9 cellular contexts compared by ENCODE assay signal in genomic region chr1:156284112-156284511, GRCh38. TPM values are rescaled to one million over a fixed set of nuclear protein-coding genes. Genes with fewer than 3 reads are reported as not detected.
DNase-seq lines count a peak whose midpoint lies in the region; ATAC-seq and TF ChIP-seq lines count a peak whose summit lies in the region.
"Had no signal": no experiment of that assay in that cellular context is flagged by ENCODE, and none has a peak within 500 bp of the region (broad histone marks: within the 10 kb centered on the region; RNA-seq: fewer than 3 reads in every experiment).

TMEM79 (plus strand) TSS chr1:156284325; CDS start chr1:156285227, 902 bp downstream.

- H3K4me1 ChIP-seq in adipocyte (ENCODE audit: control insufficient read depth, insufficient read depth, low read length) (peaks cover 27% of the 10 kb centered on the region), left lung (peaks cover 16 to 36% of the 10 kb centered on the region in 2 donors), thyroid gland (peaks cover 16 to 21% of the 10 kb centered on the region in 2 donors)

- peak within 1 kb of the TSS; percentile 88 for H3K9ac ChIP-seq in adipocyte (ENCODE audit: low read length)

- WGBS in thyroid gland, 2 donors: 57 to 62% methylated on average over 7 of the region's 7 CpGs

- H3K36me3 Mint-ChIP-seq in activated T-cell treated with anti-CD3 and anti-CD28 coated beads, Interleukin-2, amount 50 U/mL, for 24 hours (ENCODE audit: low read depth): peaks cover 71% of the 10 kb centered on the region

- H3K36me3 ChIP-seq in adipocyte (ENCODE audit: control insufficient read depth, insufficient read depth, low read length, severe bottlenecking) (peaks cover 3% of the 10 kb centered on the region), left lung (peaks cover 0 to 22% of the 10 kb centered on the region in 2 donors), thyroid gland (no peaks in the 10 kb centered on the region)

- no peaks in the 10 kb centered on the region for H3K27me3 Mint-ChIP-seq in activated T-cell treated with anti-CD3 and anti-CD28 coated beads, Interleukin-2, amount 50 U/mL, for 24 hours

- TF ChIP-seq CTCF in left lung (IDR thresholded peaks at IDR 0.05): no peak
- no peak for TF ChIP-seq CTCF in thyroid gland (IDR thresholded peaks at IDR 0.05)

- intact Hi-C loops in left lung (cut with DNase I) (no loop called here), thyroid gland (cut with DNase I) (no loop called here)

- peaks cover 39% of the 10 kb centered on the region for H3K4me1 Mint-ChIP-seq in activated T-cell treated with anti-CD3 and anti-CD28 coated beads, Interleukin-2, amount 50 U/mL, for 24 hours (ENCODE audit: low read depth)

- H3K27me3 ChIP-seq in adipocyte (replicated peaks; ENCODE audit: control insufficient read depth, insufficient read depth, low read length): no peaks in the 10 kb centered on the region
- H3K27me3 ChIP-seq in left lung: no peaks in the 10 kb centered on the region
- no peaks in the 10 kb centered on the region for H3K27me3 ChIP-seq in thyroid gland

- H3K4me3 Mint-ChIP-seq in activated T-cell treated with anti-CD3 and anti-CD28 coated beads, Interleukin-2, amount 50 U/mL, for 24 hours: peak within 1 kb of the TSS; percentile 88

- peak within 1 kb of the TSS; percentile 94 for H3K27ac Mint-ChIP-seq in activated T-cell treated with anti-CD3 and anti-CD28 coated beads, Interleukin-2, amount 50 U/mL, for 24 hours

- DNase-seq in activated T-cell treated with anti-CD3 and anti-CD28 coated beads, Interleukin-2, amount 50 U/mL, for 24 hours: no peak
- no peak for DNase-seq in activated T-cell treated with anti-CD3 and anti-CD28 coated beads, Interleukin-2, amount 50 U/mL, for 1 hour
- DNase-seq in adipocyte (ENCODE audit: low read depth) (no peak), left lung (no peak), thyroid gland (no peak), dedifferentiated amniotic fluid mesenchymal stem cell (ENCODE audit: extremely low spot score) (no peak)
- DNase-seq: SHP77 treated with DMSO at 0.1 percent for 48 hours had no signal

- ATAC-seq in left lung (no peak), GM21786 (IDR thresholded peaks at IDR 0.05; ENCODE audit: unreplicated experiment) (no peak), GM18505 (IDR thresholded peaks at IDR 0.05; ENCODE audit: unreplicated experiment) (no peak)

- no peaks in the 10 kb centered on the region for H3K9me3 Mint-ChIP-seq in activated T-cell treated with anti-CD3 and anti-CD28 coated beads, Interleukin-2, amount 50 U/mL, for 24 hours

- peak within 1 kb of the TSS; percentile 96 for H3K4me3 ChIP-seq in adipocyte (ENCODE audit: low read length)
- peak within 1 kb of the TSS; percentile 81 to 83 for H3K4me3 ChIP-seq in left lung
- H3K4me3 ChIP-seq in thyroid gland (replicated peaks in 1 of 3): peak within 1 kb of the TSS; percentile 33 to 94 (median 54)

- H3K9me3 ChIP-seq in adipocyte (ENCODE audit: control insufficient read depth, low read length) (no peaks in the 10 kb centered on the region), left lung (no peaks in the 10 kb centered on the region), thyroid gland (no peaks in the 10 kb centered on the region)

- H3K27ac ChIP-seq in left lung: peak within 1 kb of the TSS; percentile 89 to 96
- peak within 1 kb of the TSS in 2 of 3 donors; percentile 5 to 90 for H3K27ac ChIP-seq in thyroid gland

- TF ChIP-seq POLR2A in thyroid gland (IDR thresholded peaks at IDR 0.05): no peak
- TF ChIP-seq POLR2A in GM18505 (IDR thresholded peaks at IDR 0.05; ENCODE audit: borderline replicate concordance, extremely low read depth, insufficient read depth, insufficient read length): no peak

RNA-seq across cellular contexts. Expression of gene TMEM79, which starts in this region (rescaled TPM):
- total RNA-seq in left lung (1 to 10 TPM; 3.5 to 4.0 TPM), thyroid gland (1 to 10 TPM in 3 of 4 donors, under 1 TPM in 1; 0.96 to 2.2 (median 1.7) TPM)
